In genomic region chr6:32972353-32973143, GRCh38 we compare ENCODE assay signal across 8 cellular contexts. TPM values are rescaled to one million over a fixed set of nuclear protein-coding genes. Genes with fewer than 3 reads are reported as not detected.
DNase-seq lines count a peak whose midpoint lies in the region; ATAC-seq, FAIRE-seq and TF ChIP-seq lines count a peak whose summit lies in the region.

No MANE protein-coding gene starts in this region.

- no peaks in the 10 kb centered on the region for H3K27me3 Mint-ChIP-seq in astrocyte (ENCODE audit: low read depth, unreplicated experiment)

- peak overlapping the region; percentile 90 for H3K9ac ChIP-seq in astrocyte (ENCODE audit: low read length)

- peak overlapping the region; percentile 97 for H3K4me2 ChIP-seq in astrocyte (ENCODE audit: low read length)

- peak; percentile 5; the same call in 1 of the 2 replicates for ATAC-seq in Panc1
- no peak for ATAC-seq in HG03354 (IDR thresholded peaks at IDR 0.05; ENCODE audit: poor library complexity, severe bottlenecking, unreplicated experiment)
- no peak for ATAC-seq in GM21515 (IDR thresholded peaks at IDR 0.05; ENCODE audit: unreplicated experiment)

- DNase-seq in stimulated activated CD4-positive, alpha-beta T cell treated with anti-CD3 and anti-CD28 coated beads, Interleukin-12 subunit alpha, Interleukin-12 subunit beta, amount 100 ng/mL, for 4 hours, result peak; percentile 44
- DNase-seq in stimulated activated CD4-positive, alpha-beta T cell treated with anti-CD3 and anti-CD28 coated beads, Interleukin-1b, Interleukin-23, amount 100 ng/mL, for 48 hours, result no peak
- DNase-seq in Panc1 (ENCODE audit: low read depth, low spot score) (no peak), astrocyte (ENCODE audit: low read depth) (no peak), iPS-NIHi7 (ENCODE audit: extremely low spot score) (peak; percentile 49)
- DNase-seq in stimulated activated CD4-positive, alpha-beta T cell treated with anti-CD3 and anti-CD28 coated beads, Interleukin-15, amount 100 ng/mL, for 48 hours (ENCODE audit: low read depth in 2 of 2), result peak; percentile 29 to 43

- H3K27me3 ChIP-seq in Panc1 (ENCODE audit: control insufficient read depth, insufficient read depth, low read length) (no peaks in the 10 kb centered on the region), astrocyte (ENCODE audit: insufficient read depth, low read length) (no peaks in the 10 kb centered on the region)

- POLR2A ChIA-PET in Panc1 (lab: Charles Lee), result interaction anchor here (0.6 to 2.4 kb wide), 17 partner anchors 8 to 327 kb away, joined by 3 to 26 read pairs (median 6); partner anchors contain the start of genes HLA-DMA, RING1, RPS18 and TAP2

- no peak for FAIRE-seq in astrocyte (lab: Jason Lieb, UNC)

- H3K9me3 Mint-ChIP-seq in astrocyte (ENCODE audit: unreplicated experiment), result no peaks in the 10 kb centered on the region

- peaks cover 25% of the 10 kb centered on the region for H3K4me1 Mint-ChIP-seq in astrocyte (ENCODE audit: low read depth, unreplicated experiment)

- peaks cover 55% of the 10 kb centered on the region for H4K20me1 ChIP-seq in astrocyte (ENCODE audit: insufficient read depth, low read length)

- H3K4me3 Mint-ChIP-seq in astrocyte (ENCODE audit: unreplicated experiment), result peak overlapping the region; percentile 100

- H3K4me3 ChIP-seq in Panc1 (ENCODE audit: low read depth in 2 of 2, low read length in 2 of 2) (peak overlapping the region; percentile 94 to 100), astrocyte (ENCODE audit: insufficient read depth, low read depth, low read length) (peak overlapping the region; percentile 92)

- H3K27ac Mint-ChIP-seq in astrocyte (ENCODE audit: unreplicated experiment), result peak overlapping the region; percentile 97

- no TSS peak for BruUV-seq in Panc1 (replicated peaks; lab: Mats Ljungman, UMichigan)

- H3K36me3 Mint-ChIP-seq in astrocyte (ENCODE audit: low read depth, unreplicated experiment), result peaks cover 35% of the 10 kb centered on the region

- H3K36me3 ChIP-seq in Panc1 (ENCODE audit: control insufficient read depth, insufficient read depth, low read length) (peaks cover 44% of the 10 kb centered on the region), astrocyte (ENCODE audit: insufficient read depth, low read length) (peaks cover 40% of the 10 kb centered on the region)

- peaks cover 75% of the 10 kb centered on the region for H3K79me2 ChIP-seq in astrocyte (ENCODE audit: insufficient read depth, low read length)

- CTCF ChIA-PET in Panc1 (lab: Charles Lee), result interaction anchor here (0.7 to 2.3 kb wide), 3 partner anchors 8 to 39 kb away, joined by 3 to 12 read pairs (median 5); no protein-coding TSS in a partner anchor

- H3K4me1 ChIP-seq in Panc1 (ENCODE audit: control insufficient read depth, insufficient read depth, low read length) (peaks cover 24% of the 10 kb centered on the region), astrocyte (ENCODE audit: insufficient read depth, low read length) (peaks cover 23% of the 10 kb centered on the region)

- H2AFZ ChIP-seq in astrocyte (ENCODE audit: low read depth, low read length), result no peak overlapping the region

- H3K9me3 ChIP-seq in Panc1 (ENCODE audit: control insufficient read depth, insufficient read depth, low read depth, low read length) (no peaks in the 10 kb centered on the region), astrocyte (ENCODE audit: insufficient read depth, low read depth, low read length) (no peaks in the 10 kb centered on the region)

- peak overlapping the region; percentile 88 for H3K27ac ChIP-seq in Panc1 (ENCODE audit: low read length)
- peak overlapping the region; percentile 63 for H3K27ac ChIP-seq in astrocyte (ENCODE audit: low read depth, low read length)

- TF ChIP-seq CTCF in Panc1 (IDR thresholded peaks at IDR 0.05) (no peak), astrocyte (IDR thresholded peaks at IDR 0.05; ENCODE audit: insufficient read depth, low read depth, low read length) (no peak)

- in situ Hi-C loops in Panc1 (cut with HindIII; ENCODE audit: low pct_unique_long_range_greater_than_20kb, low sequenced_read_pairs), result no loop called here

- intact Hi-C loops in Panc1 (cut with micrococcal nuclease; ENCODE audit: unreplicated experiment), result no loop called here

RNA-seq across cellular contexts. Expression of gene BRD2, which starts 4.2 kb away (rescaled TPM):
- 209 TPM for total RNA-seq in Panc1 (2021; ENCODE audit: unreplicated experiment)
- polyA plus RNA-seq in Panc1 (2012; ENCODE audit: insufficient read length), result 161 TPM
- 213 and 234 TPM in 2 replicates for total RNA-seq in astrocyte

RNA-seq across cellular contexts. Expression of gene HLA-DMA, which starts 19.7 kb away (rescaled TPM):
- total RNA-seq in Panc1 (2021; ENCODE audit: unreplicated experiment), result 2.8 TPM
- polyA plus RNA-seq in Panc1 (2012; ENCODE audit: insufficient read length), result 1.3 TPM
- total RNA-seq in astrocyte, result 5.2 and 8.1 TPM in 2 replicates

RNA-seq across cellular contexts. Expression of gene HLA-DMB, which starts 31.7 kb away (rescaled TPM):
- total RNA-seq in Panc1 (2021; ENCODE audit: unreplicated experiment) (0.44 TPM), astrocyte (0.11 and 0.24 TPM in 2 replicates)
- not detected for polyA plus RNA-seq in Panc1 (2012; ENCODE audit: insufficient read length)

RNA-seq across cellular contexts. Expression of gene HLA-DOA, which starts 36.8 kb away (rescaled TPM):
- total RNA-seq in Panc1 (2021; ENCODE audit: unreplicated experiment) (0.08 TPM), astrocyte (0.48 and 0.89 TPM in 2 replicates)
- not detected for polyA plus RNA-seq in Panc1 (2012; ENCODE audit: insufficient read length)

Comparison
In these comparisons a context has a peak if more than half of its experiments do, and no peak if none do; other contexts are left out.
1. DNase-seq: peak in stimulated activated CD4-positive, alpha-beta T cell treated with anti-CD3 and anti-CD28 coated beads, Interleukin-12 subunit alpha, Interleukin-12 subunit beta, amount 100 ng/mL, for 4 hours (single experiment), iPS-NIHi7 (single experiment) and stimulated activated CD4-positive, alpha-beta T cell treated with anti-CD3 and anti-CD28 coated beads, Interleukin-15, amount 100 ng/mL, for 48 hours (2 of 2); none in stimulated activated CD4-positive, alpha-beta T cell treated with anti-CD3 and anti-CD28 coated beads, Interleukin-1b, Interleukin-23, amount 100 ng/mL, for 48 hours (single experiment), Panc1 (single experiment) and astrocyte (single experiment).